17 cellular contexts compared by ENCODE assay signal in the genomic region with DNA sequence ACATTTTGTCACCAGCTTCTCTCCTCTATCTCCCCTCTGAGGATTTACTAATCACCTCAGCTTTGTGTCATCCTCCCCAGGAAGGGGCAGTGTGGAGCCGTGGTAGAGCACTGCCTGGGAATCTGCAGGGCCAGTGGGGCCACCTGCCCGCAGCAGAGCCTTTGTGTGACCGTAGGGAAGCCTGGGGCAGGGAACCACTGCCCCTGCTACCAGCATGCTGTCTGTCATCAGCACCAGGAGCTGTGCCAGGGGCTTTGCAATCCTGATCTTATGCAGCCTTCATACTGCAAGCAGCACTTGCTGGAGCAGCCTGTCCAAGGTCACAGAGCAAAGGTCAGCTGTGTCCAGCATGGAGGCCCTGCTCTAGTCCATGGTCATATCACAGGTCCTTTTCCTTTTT. TPM values are rescaled to one million over a fixed set of nuclear protein-coding genes. Genes with fewer than 3 reads are reported as not detected.
DNase-seq lines count a peak whose midpoint lies in the region; ATAC-seq and TF ChIP-seq lines count a peak whose summit lies in the region.
"Had no signal": no experiment of that assay in that cellular context is flagged by ENCODE, and none has a peak within 500 bp of the region (broad histone marks: within the 10 kb centered on the region; RNA-seq: fewer than 3 reads in every experiment).

No MANE protein-coding gene starts in this region.

- H3K36me3 ChIP-seq in adrenal gland (replicated peaks in 1 of 2), result no peaks in the 10 kb centered on the region

- H3K36me3 Mint-ChIP-seq in activated T-helper 17 cell treated with anti-CD3 and anti-CD28 coated beads, Interleukin-2, amount 50 U/mL, for 72 hours (ENCODE audit: low read depth), result no peaks in the 10 kb centered on the region
- H3K36me3 Mint-ChIP-seq in stimulated activated naive B cell treated with anti-CD40 and anti-IgM and Interleukin-4, amounts not matched to agents 10 μg/mL and 1 μg/mL and 100 μg/mL, for 72 hours, result no peaks in the 10 kb centered on the region

- no peaks in the 10 kb centered on the region for H3K9me3 Mint-ChIP-seq in activated T-helper 17 cell treated with anti-CD3 and anti-CD28 coated beads, Interleukin-2, amount 50 U/mL, for 72 hours
- no peaks in the 10 kb centered on the region for H3K9me3 Mint-ChIP-seq in stimulated activated naive B cell treated with anti-CD40 and anti-IgM and Interleukin-4, amounts not matched to agents 10 μg/mL and 1 μg/mL and 100 μg/mL, for 72 hours
- H3K9me3 Mint-ChIP-seq: activated CD8-positive, alpha-beta T cell treated with anti-CD3 and anti-CD28 coated beads for 36 hours; T-helper 1 cell treated with Interleukin-12 subunit alpha and Interleukin-12 subunit beta and Interleukin-4 antibody, amounts not matched to agents 30 μg/mL and 1 μg/mL, for 36 hours had no signal

- intact Hi-C loops in Right ventricle myocardium inferior (cut with DNase I) (no loop called here), cardiac septum (cut with DNase I) (loop anchor here (5.0 kb wide), 1 partner anchor 551 kb away; no protein-coding TSS in a partner anchor), adrenal gland (cut with DNase I) (loop anchor here in 1 of 2 donors (10.0 kb wide), 1 partner anchor 554 kb away; no protein-coding TSS in a partner anchor)

- no peak for TF ChIP-seq POLR2A in adrenal gland (IDR thresholded peaks at IDR 0.05)

- H3K9me3 ChIP-seq in adrenal gland (replicated peaks in 1 of 3), result no peaks in the 10 kb centered on the region

- 33 to 47% (median 40%) methylated on average over 1 to 3 of the region's 3 CpGs; no CpG with 5 or more reads in 1 of the 4 donors for WGBS in adrenal gland, 4 donors

- no peaks in the 10 kb centered on the region for H3K4me1 Mint-ChIP-seq in activated T-helper 17 cell treated with anti-CD3 and anti-CD28 coated beads, Interleukin-2, amount 50 U/mL, for 72 hours
- peaks cover 11 to 13% of the 10 kb centered on the region in 2 donors for H3K4me1 Mint-ChIP-seq in stimulated activated naive B cell treated with anti-CD40 and anti-IgM and Interleukin-4, amounts not matched to agents 10 μg/mL and 1 μg/mL and 100 μg/mL, for 72 hours

- no peaks in the 10 kb centered on the region for H3K27me3 ChIP-seq in adrenal gland

- no peak overlapping the region for H3K4me3 Mint-ChIP-seq in activated T-helper 17 cell treated with anti-CD3 and anti-CD28 coated beads, Interleukin-2, amount 50 U/mL, for 72 hours
- no peak overlapping the region for H3K4me3 Mint-ChIP-seq in stimulated activated naive B cell treated with anti-CD40 and anti-IgM and Interleukin-4, amounts not matched to agents 10 μg/mL and 1 μg/mL and 100 μg/mL, for 72 hours
- H3K4me3 Mint-ChIP-seq: activated CD8-positive, alpha-beta T cell treated with anti-CD3 and anti-CD28 coated beads for 36 hours; T-helper 1 cell treated with Interleukin-12 subunit alpha and Interleukin-12 subunit beta and Interleukin-4 antibody, amounts not matched to agents 30 μg/mL and 1 μg/mL, for 36 hours had no signal

- peak; percentile 67 for DNase-seq in Right ventricle myocardium inferior (ENCODE audit: missing footprints)
- no peak for DNase-seq in cardiac septum (ENCODE audit: low spot score)
- peak in 6 of 7 donors; percentile 23 to 62 (median 46) for DNase-seq in adrenal gland
- DNase-seq in islet precursor cell, result peak; percentile 74
- peak in 27 of 49 donors; percentile 11 to 55 (median 35) for DNase-seq in substantia nigra (lab: John Stamatoyannopoulos, UW)
- DNase-seq in activated CD4-positive, alpha-beta T cell treated with anti-CD3 and anti-CD28 coated beads for 48 hours, result no peak
- no peak for DNase-seq in stimulated activated naive B cell treated with anti-CD40 and anti-IgM and Interleukin-4, amounts not matched to agents 10 μg/mL and 1 μg/mL and 100 μg/mL, for 72 hours
- DNase-seq: activated CD8-positive, alpha-beta T cell treated with anti-CD3 and anti-CD28 coated beads for 36 hours; activated naive CD4-positive, alpha-beta T cell; central memory CD4-positive, alpha-beta T cell; DMS53; Karpas-422; NCI-H2081 had no signal

- peak; percentile 78 for ATAC-seq in Right ventricle myocardium inferior
- ATAC-seq in activated T-helper 17 cell treated with anti-CD3 and anti-CD28 coated beads, Interleukin-2, amount 50 U/mL, for 72 hours (replicated peaks), result no peak
- ATAC-seq in stimulated activated naive B cell treated with anti-CD40 and anti-IgM and Interleukin-4, amounts not matched to agents 10 μg/mL and 1 μg/mL and 100 μg/mL, for 72 hours (replicated peaks), result no peak
- ATAC-seq: activated CD8-positive, alpha-beta T cell treated with anti-CD3 and anti-CD28 coated beads for 36 hours; esophagus mucosa had no signal

- no peak for TF ChIP-seq CTCF in adrenal gland (IDR thresholded peaks at IDR 0.05)

- H3K27ac ChIP-seq in adrenal gland (no peak overlapping the region), substantia nigra (ENCODE audit: low read depth, low read length, poor library complexity, severe bottlenecking) (peak overlapping the region; percentile 49)

- H3K27ac Mint-ChIP-seq in activated T-helper 17 cell treated with anti-CD3 and anti-CD28 coated beads, Interleukin-2, amount 50 U/mL, for 72 hours, result no peak overlapping the region
- no peak overlapping the region for H3K27ac Mint-ChIP-seq in stimulated activated naive B cell treated with anti-CD40 and anti-IgM and Interleukin-4, amounts not matched to agents 10 μg/mL and 1 μg/mL and 100 μg/mL, for 72 hours
- H3K27ac Mint-ChIP-seq: activated CD8-positive, alpha-beta T cell treated with anti-CD3 and anti-CD28 coated beads for 36 hours; T-helper 1 cell treated with Interleukin-12 subunit alpha and Interleukin-12 subunit beta and Interleukin-4 antibody, amounts not matched to agents 30 μg/mL and 1 μg/mL, for 36 hours had no signal

- H3K27me3 Mint-ChIP-seq in activated T-helper 17 cell treated with anti-CD3 and anti-CD28 coated beads, Interleukin-2, amount 50 U/mL, for 72 hours, result peaks cover 28% of the 10 kb centered on the region
- H3K27me3 Mint-ChIP-seq in stimulated activated naive B cell treated with anti-CD40 and anti-IgM and Interleukin-4, amounts not matched to agents 10 μg/mL and 1 μg/mL and 100 μg/mL, for 72 hours, result peaks cover 0 to 8% of the 10 kb centered on the region in 2 donors

- no peaks in the 10 kb centered on the region for H3K4me1 ChIP-seq in adrenal gland (replicated peaks in 1 of 2)

- no peak overlapping the region for H3K4me3 ChIP-seq in adrenal gland
- H3K4me3 ChIP-seq: smooth muscle cell had no signal

RNA-seq across cellular contexts. Expression of gene SCHIP1, which starts 21.3 kb away (rescaled TPM):
- total RNA-seq in Right ventricle myocardium inferior, result 55.5 TPM
- 52.3 TPM for total RNA-seq in cardiac septum
- 1 to 10 TPM in 3 of 8 donors, under 1 TPM in 4, not detected in 1; 0.09 to 4.7 (median 0.58) TPM for total RNA-seq in adrenal gland
- polyA plus RNA-seq in adrenal gland, result 1 to 10 TPM in 2 of 3 donors, under 1 TPM in 1; 0.27 to 2.2 (median 2.1) TPM
- total RNA-seq in activated T-helper 17 cell treated with anti-CD3 and anti-CD28 coated beads, Interleukin-2, amount 50 U/mL, for 72 hours, result not detected
- total RNA-seq: activated CD8-positive, alpha-beta T cell treated with anti-CD3 and anti-CD28 coated beads for 36 hours had no signal

Comparison
In these comparisons a context has a peak if more than half of its experiments do, and no peak if none do; other contexts are left out.
1. DNase-seq: peak in Right ventricle myocardium inferior (single experiment), adrenal gland (6 of 7), islet precursor cell (single experiment) and substantia nigra (27 of 49); none in cardiac septum (single experiment), activated CD4-positive, alpha-beta T cell treated with anti-CD3 and anti-CD28 coated beads for 48 hours (single experiment) and stimulated activated naive B cell treated with anti-CD40 and anti-IgM and Interleukin-4, amounts not matched to agents 10 μg/mL and 1 μg/mL and 100 μg/mL, for 72 hours (single experiment).